In genomic region chr6:30883476-30883742, GRCh38 we compare ENCODE assay signal across 8 cellular contexts. TPM values are rescaled to one million over a fixed set of nuclear protein-coding genes. Genes with fewer than 3 reads are reported as not detected.
DNase-seq lines count a peak whose midpoint lies in the region; ATAC-seq and TF ChIP-seq lines count a peak whose summit lies in the region.

No MANE protein-coding gene starts in this region.

- peaks cover 41% of the 10 kb centered on the region for H3K4me1 Mint-ChIP-seq in CD8-positive, alpha-beta T cell (ENCODE audit: low read depth)

- no peak for DNase-seq in CD8-positive, alpha-beta T cell
- DNase-seq in Peyer's patch (no peak), trophoblast cell (no peak), NOMO-1 treated with DMSO at 0.1 percent for 48 hours (lab: John Stamatoyannopoulos, UW; ENCODE audit: unreplicated experiment) (no peak), dedifferentiated amniotic fluid mesenchymal stem cell (ENCODE audit: extremely low spot score) (no peak), cerebellar nuclear complex (lab: John Stamatoyannopoulos, UW) (no peak)

- peak overlapping the region; percentile 84 for H4K12ac ChIP-seq in trophoblast cell (ENCODE audit: low read depth, low read length)

- peak overlapping the region; percentile 85 for H4K8ac ChIP-seq in trophoblast cell (ENCODE audit: low read depth, low read length)

- H3K79me1 ChIP-seq in trophoblast cell (ENCODE audit: low read length), result peaks cover 50% of the 10 kb centered on the region

- H3K27ac ChIP-seq in CD8-positive, alpha-beta T cell (ENCODE audit: low read depth, low read length), result no peak overlapping the region
- H3K27ac ChIP-seq in Peyer's patch (peak overlapping the region; percentile 88 to 94 (median 92)), esophagus (ENCODE audit: low read depth in 2 of 2, low read length in 1 of 2) (peak overlapping the region; percentile 96 to 99), trophoblast cell (ENCODE audit: low read depth, low read length) (peak overlapping the region; percentile 84)

- H3K4me1 ChIP-seq in CD8-positive, alpha-beta T cell (ENCODE audit: insufficient read depth, low read length), result peaks cover 38% of the 10 kb centered on the region
- peaks cover 3 to 38% (median 26%) of the 10 kb centered on the region in 4 donors for H3K4me1 ChIP-seq in Peyer's patch
- H3K4me1 ChIP-seq in esophagus (ENCODE audit: control insufficient read depth in 2 of 2, insufficient read depth in 2 of 2, low read length in 1 of 2), result peaks cover 2 to 14% of the 10 kb centered on the region in 2 donors
- H3K4me1 ChIP-seq in trophoblast cell (ENCODE audit: control insufficient read depth in 1 of 2, insufficient read depth in 2 of 2, low read length in 2 of 2), result peaks cover 36 to 44% of the 10 kb centered on the region in 2 experiments

- no peaks in the 10 kb centered on the region for H3K9me3 ChIP-seq in CD8-positive, alpha-beta T cell (ENCODE audit: low read length)
- no peaks in the 10 kb centered on the region for H3K9me3 ChIP-seq in Peyer's patch
- H3K9me3 ChIP-seq in esophagus (ENCODE audit: control insufficient read depth in 2 of 2, insufficient read depth in 1 of 2, low read depth in 1 of 2, low read length in 1 of 2), result no peaks in the 10 kb centered on the region
- no peaks in the 10 kb centered on the region for H3K9me3 ChIP-seq in trophoblast cell (ENCODE audit: insufficient read depth, low read depth, low read length)

- H2AK5ac ChIP-seq in trophoblast cell (ENCODE audit: low read length), result peak overlapping the region; percentile 86

- no peak for TF ChIP-seq CTCF in CD8-positive, alpha-beta T cell (IDR thresholded peaks at IDR 0.05)
- TF ChIP-seq CTCF in Peyer's patch (IDR thresholded peaks at IDR 0.05), result no peak

- peak overlapping the region; percentile 42 for H2AFZ ChIP-seq in trophoblast cell (ENCODE audit: insufficient read depth, low read length, poor library complexity)

- peak overlapping the region; percentile 87 for H3K4ac ChIP-seq in trophoblast cell (ENCODE audit: low read depth, low read length)

- no peaks in the 10 kb centered on the region for H3K36me3 ChIP-seq in CD8-positive, alpha-beta T cell (ENCODE audit: insufficient read depth, low read length)
- H3K36me3 ChIP-seq in Peyer's patch, result peaks cover 0 to 1% (median 0%) of the 10 kb centered on the region in 3 donors
- H3K36me3 ChIP-seq in esophagus (ENCODE audit: control insufficient read depth in 2 of 2, insufficient read depth in 2 of 2, low read length in 1 of 2), result peaks cover 0 to under 1% of the 10 kb centered on the region in 2 donors
- peaks cover under 1% of the 10 kb centered on the region in 2 experiments for H3K36me3 ChIP-seq in trophoblast cell (ENCODE audit: control insufficient read depth in 1 of 2, insufficient read depth in 2 of 2, low read length in 2 of 2)

- peak overlapping the region; percentile 56 for H3K18ac ChIP-seq in trophoblast cell (ENCODE audit: low read length)

- peak overlapping the region; percentile 30 for H3K4me3 ChIP-seq in CD8-positive, alpha-beta T cell (ENCODE audit: low read depth, low read length)
- H3K4me3 ChIP-seq in Peyer's patch (peak overlapping the region; percentile 65 to 93 (median 87)), esophagus (ENCODE audit: low read depth in 1 of 2, low read length in 2 of 2) (peak overlapping the region; percentile 64 to 86), trophoblast cell (ENCODE audit: low read depth, low read length) (peak overlapping the region; percentile 74)

- no peak for TF ChIP-seq POLR2A in Peyer's patch (IDR thresholded peaks at IDR 0.05)

- peak overlapping the region; percentile 65 for H3K4me3 Mint-ChIP-seq in CD8-positive, alpha-beta T cell

- H3K14ac ChIP-seq in trophoblast cell (ENCODE audit: low read length), result peak overlapping the region; percentile 90

- no peaks in the 10 kb centered on the region for H3K9me3 Mint-ChIP-seq in CD8-positive, alpha-beta T cell

- peaks cover 28% of the 10 kb centered on the region for H3K79me2 ChIP-seq in trophoblast cell (ENCODE audit: control insufficient read depth, insufficient read depth, low read length, poor library complexity)

- no peaks in the 10 kb centered on the region for H3K27me3 Mint-ChIP-seq in CD8-positive, alpha-beta T cell (ENCODE audit: low read depth)

- POLR2A ChIA-PET in CD8-positive, alpha-beta T cell (lab: Charles Lee), result interaction anchor here (0.7 to 1.9 kb wide), 3 partner anchors 20 to 30 kb away, joined by 3 to 5 read pairs (median 3); partner anchors contain the start of genes GTF2H4 and VARS2

- no peak for ATAC-seq in CD8-positive, alpha-beta T cell
- ATAC-seq in HG02852 (IDR thresholded peaks at IDR 0.05; ENCODE audit: unreplicated experiment), result no peak

- intact Hi-C loops in CD8-positive, alpha-beta T cell (cut with DNase I, micrococcal nuclease), result no loop called here

- peak overlapping the region; percentile 60 for H3K27ac Mint-ChIP-seq in CD8-positive, alpha-beta T cell

- H4K91ac ChIP-seq in trophoblast cell (ENCODE audit: low read depth, low read length), result peak overlapping the region; percentile 85

- peak overlapping the region; percentile 56 for H2BK12ac ChIP-seq in trophoblast cell (ENCODE audit: low read length)

- no peak overlapping the region for H3K23ac ChIP-seq in trophoblast cell (ENCODE audit: low read length)

- no peaks in the 10 kb centered on the region for H3K27me3 ChIP-seq in CD8-positive, alpha-beta T cell (ENCODE audit: insufficient read depth, low read length)
- H3K27me3 ChIP-seq in Peyer's patch (no peaks in the 10 kb centered on the region), esophagus (ENCODE audit: control insufficient read depth in 1 of 2, insufficient read depth in 2 of 2, low read length in 2 of 2) (no peaks in the 10 kb centered on the region), trophoblast cell (ENCODE audit: insufficient read depth, low read length) (no peaks in the 10 kb centered on the region)

- peaks cover 1% of the 10 kb centered on the region for H3K36me3 Mint-ChIP-seq in CD8-positive, alpha-beta T cell

- CTCF ChIA-PET in CD8-positive, alpha-beta T cell (lab: Charles Lee), result interaction anchor here (1.8 to 7.2 kb wide), 4 partner anchors 54 to 205 kb away, joined by 7 to 75 read pairs (median 9); no protein-coding TSS in a partner anchor

- peak overlapping the region; percentile 75 for H3K9ac ChIP-seq in trophoblast cell (ENCODE audit: low read length)

- WGBS in esophagus, 2 donors, result 33 to 39% methylated on average over 4 of the region's 4 CpGs
- no CpG with 5 or more reads among the region's 4 CpGs for WGBS in trophoblast cell (ENCODE audit: extremely low coverage, insufficient coverage, insufficient read length)

- peak overlapping the region; percentile 3 for H2BK120ac ChIP-seq in trophoblast cell (ENCODE audit: insufficient read depth, low read length, poor library complexity)

- H3K4me2 ChIP-seq in trophoblast cell (ENCODE audit: low read length), result peak overlapping the region; percentile 59

- peak overlapping the region; percentile 67 for H2BK5ac ChIP-seq in trophoblast cell (ENCODE audit: low read depth, low read length, poor library complexity)

RNA-seq across cellular contexts. Expression of gene DDR1, which starts 0.9 kb away (rescaled TPM):
- total RNA-seq in CD8-positive, alpha-beta T cell, result 1 to 10 TPM; 5.9 to 8.0 TPM
- total RNA-seq in Peyer's patch, result 100 to 1,000 TPM in 3 of 4 donors, 10 to 100 TPM in 1; 70.1 to 166 (median 143) TPM
- 100 to 1,000 TPM; 102 to 136 TPM for polyA plus RNA-seq in esophagus
- polyA plus RNA-seq in trophoblast cell (2013), result 137 and 142 TPM in 2 replicates

RNA-seq across cellular contexts. Expression of gene GTF2H4, which starts 24.6 kb away (rescaled TPM):
- 1 to 10 TPM; 7.0 to 7.5 TPM for total RNA-seq in CD8-positive, alpha-beta T cell
- total RNA-seq in Peyer's patch, result 10 to 100 TPM; 10.7 to 21.3 (median 17.0) TPM
- polyA plus RNA-seq in esophagus, result 10 to 100 TPM; 20.6 to 32.0 TPM
- polyA plus RNA-seq in trophoblast cell (2013), result 38.3 and 38.5 TPM in 2 replicates

RNA-seq across cellular contexts. Expression of gene VARS2, which starts 30.6 kb away (rescaled TPM):
- 10 to 100 TPM; 19.5 to 20.6 TPM for total RNA-seq in CD8-positive, alpha-beta T cell
- 10 to 100 TPM; 24.2 to 40.0 (median 31.1) TPM for total RNA-seq in Peyer's patch
- polyA plus RNA-seq in esophagus, result 10 to 100 TPM; 30.0 to 81.5 TPM
- 10.5 and 10.6 TPM in 2 replicates for polyA plus RNA-seq in trophoblast cell (2013)

RNA-seq across cellular contexts. Expression of gene SFTA2, which starts 48.6 kb away (rescaled TPM):
- not detected for total RNA-seq in CD8-positive, alpha-beta T cell
- not detected for total RNA-seq in Peyer's patch
- 100 to 1,000 TPM; 130 to 421 TPM for polyA plus RNA-seq in esophagus
- polyA plus RNA-seq in trophoblast cell (2013), result not detected in 2 replicates

RNA-seq across cellular contexts. Expression of gene MUCL3, which starts 57.4 kb away (rescaled TPM):
- not detected for total RNA-seq in CD8-positive, alpha-beta T cell
- under 1 TPM in 1 of 4 donors, not detected in 3; 0.18 TPM for total RNA-seq in Peyer's patch
- 10 to 100 TPM in 1 of 2 donors, 1 to 10 TPM in 1; 5.2 to 17.8 TPM for polyA plus RNA-seq in esophagus
- polyA plus RNA-seq in trophoblast cell (2013), result 0.01 and 0.03 TPM in 2 replicates

Comparison
In these comparisons a context has a peak if more than half of its experiments do, and no peak if none do; other contexts are left out.
1. H3K4me3 ChIP-seq: peak in every context shown above with its lines; median percentile 87 in Peyer's patch; 75 in esophagus; 74 in trophoblast cell; 30 in CD8-positive, alpha-beta T cell.
2. RNA of gene DDR1, which starts 0.9 kb away (total RNA-seq): 70.1 to 166 TPM in Peyer's patch; 5.9 to 8.0 TPM in CD8-positive, alpha-beta T cell; every median in the first group is over 4 times any median in the second.